Comparison of ENCODE assay signal across 20 cellular contexts in the genomic region with DNA sequence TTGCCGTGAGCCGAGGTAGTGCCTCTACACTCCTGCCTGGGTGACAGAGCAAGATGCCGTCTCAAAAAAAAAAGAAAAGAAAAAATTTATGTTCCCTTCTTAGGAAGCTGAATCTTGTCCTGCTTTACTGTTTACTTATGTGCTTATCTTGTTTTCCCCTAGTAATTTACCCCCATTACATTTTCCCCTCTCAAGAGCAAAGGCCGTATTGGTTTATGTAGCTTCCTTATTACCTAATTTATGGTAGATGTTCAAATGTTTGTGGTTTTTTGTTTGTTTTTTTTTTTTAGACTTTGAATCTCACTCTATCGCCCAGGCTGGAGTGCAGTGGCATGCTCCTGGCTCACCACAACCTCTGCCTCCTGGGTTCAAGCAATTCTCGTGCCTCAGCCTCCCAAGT. TPM values are rescaled to one million over a fixed set of nuclear protein-coding genes. Genes with fewer than 3 reads are reported as not detected.
DNase-seq lines count a peak whose midpoint lies in the region; ATAC-seq and TF ChIP-seq lines count a peak whose summit lies in the region.
"Had no signal": no experiment of that assay in that cellular context is flagged by ENCODE, and none has a peak within 500 bp of the region (broad histone marks: within the 10 kb centered on the region; RNA-seq: fewer than 3 reads in every experiment).

No MANE protein-coding gene starts in this region.

- H3K4me1 Mint-ChIP-seq in activated CD4-positive, alpha-beta memory T cell treated with anti-CD3 and anti-CD28 coated beads for 36 hours (ENCODE audit: low read depth) = peaks cover 62% of the 10 kb centered on the region
- H3K4me1 Mint-ChIP-seq in activated CD4-positive, alpha-beta memory T cell treated with anti-CD3 and anti-CD28 coated beads, Interleukin-2, amount 10 ng/mL, durations not matched to agents 7 days and 5 days = peaks cover 73% of the 10 kb centered on the region
- H3K4me1 Mint-ChIP-seq in CD8-positive, alpha-beta memory T cell = peaks cover 45 to 80% (median 62%) of the 10 kb centered on the region in 3 donors
- peaks cover 32% of the 10 kb centered on the region for H3K4me1 Mint-ChIP-seq in activated T-helper 17 cell treated with anti-CD3 and anti-CD28 coated beads, Interleukin-2, amount 50 U/mL, for 72 hours
- peaks cover 18 to 71% (median 57%) of the 10 kb centered on the region in 4 donors for H3K4me1 Mint-ChIP-seq in naive thymus-derived CD8-positive, alpha-beta T cell

- H3K4me3 ChIP-seq in CD8-positive, alpha-beta memory T cell (ENCODE audit: low read length) = no peak overlapping the region
- H3K4me3 ChIP-seq: A549 had no signal

- intact Hi-C loops in activated CD4-positive, alpha-beta memory T cell treated with anti-CD3 and anti-CD28 coated beads for 36 hours (cut with micrococcal nuclease) = no loop called here
- intact Hi-C loops in posterior cingulate gyrus (cut with DNase I) = no loop called here

- no peak for TF ChIP-seq POLR2A in GM18505 (IDR thresholded peaks at IDR 0.05; ENCODE audit: borderline replicate concordance, extremely low read depth, insufficient read depth, insufficient read length)

- H3K36me3 Mint-ChIP-seq in activated CD4-positive, alpha-beta memory T cell treated with anti-CD3 and anti-CD28 coated beads for 36 hours = peaks cover 2% of the 10 kb centered on the region
- peaks cover 32% of the 10 kb centered on the region for H3K36me3 Mint-ChIP-seq in activated CD4-positive, alpha-beta memory T cell treated with anti-CD3 and anti-CD28 coated beads, Interleukin-2, amount 10 ng/mL, durations not matched to agents 7 days and 5 days (ENCODE audit: low read depth)
- peaks cover 0 to 1% (median 0%) of the 10 kb centered on the region in 3 donors for H3K36me3 Mint-ChIP-seq in CD8-positive, alpha-beta memory T cell
- H3K36me3 Mint-ChIP-seq in activated T-helper 17 cell treated with anti-CD3 and anti-CD28 coated beads, Interleukin-2, amount 50 U/mL, for 72 hours (ENCODE audit: low read depth) = no peaks in the 10 kb centered on the region
- no peaks in the 10 kb centered on the region for H3K36me3 Mint-ChIP-seq in naive thymus-derived CD8-positive, alpha-beta T cell

- no peak overlapping the region for H3K27ac ChIP-seq in CD8-positive, alpha-beta memory T cell (ENCODE audit: low read depth, low read length)
- H3K27ac ChIP-seq: A549, C4-2B had no signal

- peak overlapping the region; percentile 70 for H3K27ac Mint-ChIP-seq in activated CD4-positive, alpha-beta memory T cell treated with anti-CD3 and anti-CD28 coated beads for 36 hours
- no peak overlapping the region for H3K27ac Mint-ChIP-seq in activated CD4-positive, alpha-beta memory T cell treated with anti-CD3 and anti-CD28 coated beads, Interleukin-2, amount 10 ng/mL, durations not matched to agents 7 days and 5 days
- peak overlapping the region; percentile 4 to 86 (median 70) for H3K27ac Mint-ChIP-seq in CD8-positive, alpha-beta memory T cell
- peak overlapping the region; percentile 70 for H3K27ac Mint-ChIP-seq in activated T-helper 17 cell treated with anti-CD3 and anti-CD28 coated beads, Interleukin-2, amount 50 U/mL, for 72 hours
- H3K27ac Mint-ChIP-seq in naive thymus-derived CD8-positive, alpha-beta T cell = peak overlapping the region in 7 of 10 donors; percentile 21 to 90 (median 48)
- H3K27ac Mint-ChIP-seq: HFFc6 had no signal

- no peaks in the 10 kb centered on the region for H3K9me3 ChIP-seq in CD8-positive, alpha-beta memory T cell (ENCODE audit: low read length)
- H3K9me3 ChIP-seq: A549 had no signal

- CTCF ChIA-PET in activated CD4-positive, alpha-beta memory T cell treated with anti-CD3 and anti-CD28 coated beads for 36 hours (lab: Charles Lee) = interaction anchor here (0.6 to 3.2 kb wide), 4 partner anchors 9 to 65 kb away, joined by 3 to 11 read pairs (median 6); no protein-coding TSS in a partner anchor
- CTCF ChIA-PET in activated CD4-positive, alpha-beta memory T cell treated with anti-CD3 and anti-CD28 coated beads, Interleukin-2, amount 10 ng/mL, durations not matched to agents 7 days and 5 days (lab: Charles Lee) = interaction anchor here (1.1 to 1.5 kb wide), 4 partner anchors 9 to 78 kb away, joined by 3 to 10 read pairs (median 6); a partner anchor contains a TSS
- CTCF ChIA-PET in CD8-positive, alpha-beta memory T cell (lab: Charles Lee) = interaction anchor here (1.1 to 3.9 kb wide), 5 partner anchors 10 to 136 kb away, joined by 3 to 27 read pairs (median 5); a partner anchor contains a TSS

- H3K4me3 Mint-ChIP-seq in activated CD4-positive, alpha-beta memory T cell treated with anti-CD3 and anti-CD28 coated beads for 36 hours = no peak overlapping the region
- no peak overlapping the region for H3K4me3 Mint-ChIP-seq in activated CD4-positive, alpha-beta memory T cell treated with anti-CD3 and anti-CD28 coated beads, Interleukin-2, amount 10 ng/mL, durations not matched to agents 7 days and 5 days
- peak overlapping the region in 6 of 7 donors; percentile 17 to 79 (median 42) for H3K4me3 Mint-ChIP-seq in CD8-positive, alpha-beta memory T cell
- H3K4me3 Mint-ChIP-seq in activated T-helper 17 cell treated with anti-CD3 and anti-CD28 coated beads, Interleukin-2, amount 50 U/mL, for 72 hours = peak overlapping the region; percentile 19
- peak overlapping the region in 4 of 10 donors; percentile 26 to 64 (median 27) for H3K4me3 Mint-ChIP-seq in naive thymus-derived CD8-positive, alpha-beta T cell
- H3K4me3 Mint-ChIP-seq: HFFc6 had no signal

- peaks cover 74% of the 10 kb centered on the region for H3K4me1 ChIP-seq in CD8-positive, alpha-beta memory T cell (ENCODE audit: insufficient read depth, low read length)
- H3K4me1 ChIP-seq: A549 had no signal

- no peaks in the 10 kb centered on the region for H3K27me3 Mint-ChIP-seq in activated CD4-positive, alpha-beta memory T cell treated with anti-CD3 and anti-CD28 coated beads for 36 hours
- H3K27me3 Mint-ChIP-seq in activated CD4-positive, alpha-beta memory T cell treated with anti-CD3 and anti-CD28 coated beads, Interleukin-2, amount 10 ng/mL, durations not matched to agents 7 days and 5 days = no peaks in the 10 kb centered on the region
- no peaks in the 10 kb centered on the region for H3K27me3 Mint-ChIP-seq in CD8-positive, alpha-beta memory T cell
- no peaks in the 10 kb centered on the region for H3K27me3 Mint-ChIP-seq in activated T-helper 17 cell treated with anti-CD3 and anti-CD28 coated beads, Interleukin-2, amount 50 U/mL, for 72 hours
- no peaks in the 10 kb centered on the region for H3K27me3 Mint-ChIP-seq in naive thymus-derived CD8-positive, alpha-beta T cell

- no peak for DNase-seq in activated CD4-positive, alpha-beta memory T cell treated with anti-CD3 and anti-CD28 coated beads for 36 hours
- no peak for DNase-seq in activated CD4-positive, alpha-beta memory T cell treated with anti-CD3 and anti-CD28 coated beads, Interleukin-2, amount 10 ng/mL, durations not matched to agents 7 days and 5 days
- peak in 1 of 5 donors; percentile 42 for DNase-seq in CD8-positive, alpha-beta memory T cell
- DNase-seq in naive thymus-derived CD8-positive, alpha-beta T cell = no peak
- DNase-seq in posterior cingulate gyrus = no peak
- DNase-seq: DND-41, GF-D8, GOT3, HFFc6, MM.1S, NCI-H1105, NCI-H1694 treated with DMSO at 0.1 percent for 48 hours, NCI-H345, NCI-H526 treated with DMSO at 0.1 percent for 48 hours, OCI-M1 had no signal

- H3K36me3 ChIP-seq in CD8-positive, alpha-beta memory T cell (ENCODE audit: insufficient read depth, low read length) = no peaks in the 10 kb centered on the region

- POLR2A ChIA-PET in activated CD4-positive, alpha-beta memory T cell treated with anti-CD3 and anti-CD28 coated beads for 36 hours (lab: Charles Lee) = interaction anchor here (0.7 kb wide), 2 partner anchors 8 to 53 kb away, joined by 3 to 4 read pairs; no protein-coding TSS in a partner anchor
- POLR2A ChIA-PET in activated CD4-positive, alpha-beta memory T cell treated with anti-CD3 and anti-CD28 coated beads, Interleukin-2, amount 10 ng/mL, durations not matched to agents 7 days and 5 days (lab: Charles Lee) = interaction anchor here (1.3 to 2.2 kb wide), 3 partner anchors 12 to 106 kb away, joined by 3 to 6 read pairs (median 6); a partner anchor contains a TSS
- POLR2A ChIA-PET in CD8-positive, alpha-beta memory T cell (lab: Charles Lee) = interaction anchor here (0.6 to 0.9 kb wide), 8 partner anchors 10 to 1080 kb away, joined by 3 to 7 read pairs (median 4); a partner anchor contains a TSS
- POLR2A ChIA-PET in naive thymus-derived CD8-positive, alpha-beta T cell (lab: Charles Lee) = interaction anchor here (0.6 to 1.6 kb wide), 6 partner anchors 9 to 103 kb away, joined by 3 to 8 read pairs (median 5); a partner anchor contains a TSS

- H3K9me3 Mint-ChIP-seq in activated CD4-positive, alpha-beta memory T cell treated with anti-CD3 and anti-CD28 coated beads for 36 hours = no peaks in the 10 kb centered on the region
- peaks cover 2% of the 10 kb centered on the region for H3K9me3 Mint-ChIP-seq in activated CD4-positive, alpha-beta memory T cell treated with anti-CD3 and anti-CD28 coated beads, Interleukin-2, amount 10 ng/mL, durations not matched to agents 7 days and 5 days
- peaks cover 0 to 1% (median 0%) of the 10 kb centered on the region in 5 donors for H3K9me3 Mint-ChIP-seq in CD8-positive, alpha-beta memory T cell
- H3K9me3 Mint-ChIP-seq in activated T-helper 17 cell treated with anti-CD3 and anti-CD28 coated beads, Interleukin-2, amount 50 U/mL, for 72 hours = no peaks in the 10 kb centered on the region
- no peaks in the 10 kb centered on the region for H3K9me3 Mint-ChIP-seq in naive thymus-derived CD8-positive, alpha-beta T cell
- H3K9me3 Mint-ChIP-seq: HFFc6 had no signal

- no peaks in the 10 kb centered on the region for H3K27me3 ChIP-seq in CD8-positive, alpha-beta memory T cell (ENCODE audit: insufficient read depth, low read length, poor library complexity, severe bottlenecking)

- ATAC-seq in activated T-helper 17 cell treated with anti-CD3 and anti-CD28 coated beads, Interleukin-2, amount 50 U/mL, for 72 hours (replicated peaks) = no peak
- ATAC-seq in naive thymus-derived CD8-positive, alpha-beta T cell = no peak
- ATAC-seq in GM21360 (IDR thresholded peaks at IDR 0.05; ENCODE audit: unreplicated experiment) (no peak), GM18505 (IDR thresholded peaks at IDR 0.05; ENCODE audit: unreplicated experiment) (no peak)
- ATAC-seq: A549 had no signal

RNA-seq across cellular contexts. Expression of a gene that starts 10.3 kb away (rescaled TPM):
- under 1 TPM; 0.31 to 0.36 TPM for total RNA-seq in activated CD4-positive, alpha-beta memory T cell treated with anti-CD3 and anti-CD28 coated beads for 36 hours
- total RNA-seq in activated CD4-positive, alpha-beta memory T cell treated with anti-CD3 and anti-CD28 coated beads, Interleukin-2, amount 10 ng/mL, durations not matched to agents 7 days and 5 days = under 1 TPM; 0.65 to 0.68 TPM
- under 1 TPM; 0.35 to 0.64 TPM for total RNA-seq in CD8-positive, alpha-beta memory T cell
- polyA plus RNA-seq in CD8-positive, alpha-beta memory T cell = 0.12 TPM
- under 1 TPM; 0.11 to 0.26 TPM for total RNA-seq in activated T-helper 17 cell treated with anti-CD3 and anti-CD28 coated beads, Interleukin-2, amount 50 U/mL, for 72 hours
- under 1 TPM in 1 of 2 experiments, not detected in 1; 0.25 TPM for total RNA-seq in naive thymus-derived CD8-positive, alpha-beta T cell
- not detected for polyA plus RNA-seq in naive thymus-derived CD8-positive, alpha-beta T cell

RNA-seq across cellular contexts. Expression of a gene that starts 32.8 kb away (rescaled TPM):
- 1 to 10 TPM; 1.8 to 1.9 TPM for total RNA-seq in activated CD4-positive, alpha-beta memory T cell treated with anti-CD3 and anti-CD28 coated beads for 36 hours
- total RNA-seq in activated CD4-positive, alpha-beta memory T cell treated with anti-CD3 and anti-CD28 coated beads, Interleukin-2, amount 10 ng/mL, durations not matched to agents 7 days and 5 days = 1 to 10 TPM; 2.9 to 3.4 TPM
- total RNA-seq in CD8-positive, alpha-beta memory T cell = 1 to 10 TPM; 3.7 to 4.2 TPM
- polyA plus RNA-seq in CD8-positive, alpha-beta memory T cell = 0.75 TPM
- total RNA-seq in activated T-helper 17 cell treated with anti-CD3 and anti-CD28 coated beads, Interleukin-2, amount 50 U/mL, for 72 hours = 1 to 10 TPM; 1.4 to 1.9 TPM
- total RNA-seq in naive thymus-derived CD8-positive, alpha-beta T cell = 10 to 100 TPM; 12.6 to 12.7 TPM
- 1 to 10 TPM in 2 of 3 donors, under 1 TPM in 1; 0.51 to 2.1 (median 1.6) TPM for polyA plus RNA-seq in naive thymus-derived CD8-positive, alpha-beta T cell

RNA-seq across cellular contexts. Expression of a gene that starts 47.7 kb away (rescaled TPM):
- total RNA-seq in activated CD4-positive, alpha-beta memory T cell treated with anti-CD3 and anti-CD28 coated beads for 36 hours = 10 to 100 TPM; 43.9 to 48.8 TPM
- 10 to 100 TPM; 37.4 to 38.5 TPM for total RNA-seq in activated CD4-positive, alpha-beta memory T cell treated with anti-CD3 and anti-CD28 coated beads, Interleukin-2, amount 10 ng/mL, durations not matched to agents 7 days and 5 days
- 10 to 100 TPM; 73.4 to 77.3 TPM for total RNA-seq in CD8-positive, alpha-beta memory T cell
- 8.0 TPM for polyA plus RNA-seq in CD8-positive, alpha-beta memory T cell
- 10 to 100 TPM; 47.4 to 54.4 TPM for total RNA-seq in activated T-helper 17 cell treated with anti-CD3 and anti-CD28 coated beads, Interleukin-2, amount 50 U/mL, for 72 hours
- total RNA-seq in naive thymus-derived CD8-positive, alpha-beta T cell = 10 to 100 TPM; 20.8 to 21.1 TPM
- 1 to 10 TPM; 2.6 to 3.0 (median 3.0) TPM for polyA plus RNA-seq in naive thymus-derived CD8-positive, alpha-beta T cell

RNA-seq across cellular contexts. Expression of a gene that starts 48.2 kb away (rescaled TPM):
- under 1 TPM in 1 of 2 experiments, not detected in 1; 0.40 TPM for total RNA-seq in activated CD4-positive, alpha-beta memory T cell treated with anti-CD3 and anti-CD28 coated beads for 36 hours
- total RNA-seq in activated CD4-positive, alpha-beta memory T cell treated with anti-CD3 and anti-CD28 coated beads, Interleukin-2, amount 10 ng/mL, durations not matched to agents 7 days and 5 days = under 1 TPM in 1 of 2 experiments, not detected in 1; 0.25 TPM
- under 1 TPM; 0.18 to 0.37 TPM for total RNA-seq in CD8-positive, alpha-beta memory T cell
- polyA plus RNA-seq in CD8-positive, alpha-beta memory T cell = 0.58 TPM
- under 1 TPM; 0.61 to 0.69 TPM for total RNA-seq in activated T-helper 17 cell treated with anti-CD3 and anti-CD28 coated beads, Interleukin-2, amount 50 U/mL, for 72 hours
- total RNA-seq in naive thymus-derived CD8-positive, alpha-beta T cell = under 1 TPM in 1 of 2 experiments, not detected in 1; 0.26 TPM
- under 1 TPM in 1 of 3 donors, not detected in 2; 0.23 TPM for polyA plus RNA-seq in naive thymus-derived CD8-positive, alpha-beta T cell

RNA-seq across cellular contexts. Expression of a gene that starts 58.0 kb away (rescaled TPM):
- 100 to 1,000 TPM; 101 to 109 TPM for total RNA-seq in activated CD4-positive, alpha-beta memory T cell treated with anti-CD3 and anti-CD28 coated beads for 36 hours
- 10 to 100 TPM; 73.2 to 80.1 TPM for total RNA-seq in activated CD4-positive, alpha-beta memory T cell treated with anti-CD3 and anti-CD28 coated beads, Interleukin-2, amount 10 ng/mL, durations not matched to agents 7 days and 5 days
- 10 to 100 TPM; 85.6 to 90.6 TPM for total RNA-seq in CD8-positive, alpha-beta memory T cell
- 19.6 TPM for polyA plus RNA-seq in CD8-positive, alpha-beta memory T cell
- 100 to 1,000 TPM in 1 of 2 donors, 10 to 100 TPM in 1; 66.9 to 103 TPM for total RNA-seq in activated T-helper 17 cell treated with anti-CD3 and anti-CD28 coated beads, Interleukin-2, amount 50 U/mL, for 72 hours
- 10 to 100 TPM; 56.1 to 58.7 TPM for total RNA-seq in naive thymus-derived CD8-positive, alpha-beta T cell
- polyA plus RNA-seq in naive thymus-derived CD8-positive, alpha-beta T cell = 10 to 100 TPM in 1 of 3 donors, 1 to 10 TPM in 2; 4.1 to 18.9 (median 6.3) TPM

Comparison
In these comparisons a context has a peak if more than half of its experiments do, and no peak if none do; other contexts are left out.
1. H3K4me3 Mint-ChIP-seq: peak in CD8-positive, alpha-beta memory T cell (6 of 7) and activated T-helper 17 cell treated with anti-CD3 and anti-CD28 coated beads, Interleukin-2, amount 50 U/mL, for 72 hours (single experiment); none in activated CD4-positive, alpha-beta memory T cell treated with anti-CD3 and anti-CD28 coated beads for 36 hours (single experiment) and activated CD4-positive, alpha-beta memory T cell treated with anti-CD3 and anti-CD28 coated beads, Interleukin-2, amount 10 ng/mL, durations not matched to agents 7 days and 5 days (single experiment).